Comparison of ENCODE assay signal across 17 cellular contexts in the genomic region with DNA sequence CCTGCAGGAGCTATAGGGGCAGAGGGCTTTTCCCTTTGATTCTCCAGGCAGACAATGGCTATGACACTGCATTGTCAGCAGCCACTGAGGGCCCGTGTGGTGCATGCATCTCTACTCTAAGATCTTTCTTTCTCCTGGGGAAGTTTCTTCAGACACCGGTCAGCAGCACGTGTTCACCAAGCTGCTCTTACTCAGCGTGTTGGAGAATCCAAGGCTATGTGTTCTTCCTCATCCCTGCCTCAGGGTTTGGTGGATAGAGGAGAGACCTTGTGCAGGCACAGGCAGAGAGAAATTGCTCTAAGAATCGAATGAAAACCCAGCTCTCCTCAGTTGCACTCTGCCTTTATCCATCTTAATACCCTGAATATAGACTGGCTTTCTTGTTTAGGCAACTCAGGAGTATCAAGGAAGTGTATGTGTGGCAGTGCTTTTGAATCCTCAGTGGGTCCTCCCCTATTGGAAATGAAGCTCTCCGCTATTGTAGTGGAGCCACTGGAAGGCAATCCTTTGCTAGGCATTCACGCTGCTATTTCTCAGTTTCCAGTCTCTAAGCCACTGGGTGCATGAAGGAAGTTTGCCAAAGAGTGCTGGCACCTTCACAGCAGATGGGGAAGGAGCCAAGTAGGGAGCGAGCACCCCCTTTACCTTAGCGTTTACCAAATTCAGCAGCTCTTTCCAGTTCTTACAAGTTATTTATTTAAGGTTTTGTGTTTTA.
A peak's percentile ranks its signal among the peaks of the same experiment; 100 is the strongest.
DNase-seq lines count a peak whose midpoint lies in the region; ATAC-seq, FAIRE-seq and TF ChIP-seq lines count a peak whose summit lies in the region.
"Had no signal": no experiment of that assay in that cellular context is flagged by ENCODE, and none has a peak within 500 bp of the region (broad histone marks: within the 10 kb centered on the region; RNA-seq: fewer than 3 reads in every experiment).

No MANE protein-coding gene starts in this region.

- WGBS in sigmoid colon, 2 donors, result 86 to 87% methylated on average over 9 of the region's 9 CpGs

- peak overlapping the region; percentile 68 for H3K27ac Mint-ChIP-seq in activated naive CD8-positive, alpha-beta T cell
- H3K27ac Mint-ChIP-seq: activated naive CD8-positive, alpha-beta T cell treated with anti-CD3 and anti-CD28 coated beads, Interleukin-2, amount 10 ng/mL, durations not matched to agents 7 days and 5 days; dendritic cell treated with granulocyte-macrophage colony-stimulating factor and Interleukin-4, amounts not matched to agents 40 ng/mL and 50 ng/mL, for 4 days had no signal

- ATAC-seq in GM18873 (IDR thresholded peaks at IDR 0.05; ENCODE audit: low FRiP score, unreplicated experiment), result no peak
- ATAC-seq in HG03571 (IDR thresholded peaks at IDR 0.05; ENCODE audit: unreplicated experiment), result no peak

- no peaks in the 10 kb centered on the region for H3K27me3 Mint-ChIP-seq in activated naive CD8-positive, alpha-beta T cell
- H3K27me3 Mint-ChIP-seq: activated naive CD8-positive, alpha-beta T cell treated with anti-CD3 and anti-CD28 coated beads, Interleukin-2, amount 10 ng/mL, durations not matched to agents 7 days and 5 days; dendritic cell treated with granulocyte-macrophage colony-stimulating factor and Interleukin-4, amounts not matched to agents 40 ng/mL and 50 ng/mL, for 4 days had no signal

- H3K4me3 ChIP-seq in fibroblast of villous mesenchyme (ENCODE audit: low read depth, low read length), result no peak overlapping the region
- no peak overlapping the region for H3K4me3 ChIP-seq in sigmoid colon

- H3K9me3 ChIP-seq in sigmoid colon, result no peaks in the 10 kb centered on the region
- H3K9me3 ChIP-seq: BE2C, vagina had no signal

- intact Hi-C loops in sigmoid colon (cut with DNase I), result no loop called here

- H3K4me3 Mint-ChIP-seq in activated naive CD8-positive, alpha-beta T cell, result no peak overlapping the region
- H3K4me3 Mint-ChIP-seq: activated naive CD8-positive, alpha-beta T cell treated with anti-CD3 and anti-CD28 coated beads, Interleukin-2, amount 10 ng/mL, durations not matched to agents 7 days and 5 days; dendritic cell treated with granulocyte-macrophage colony-stimulating factor and Interleukin-4, amounts not matched to agents 40 ng/mL and 50 ng/mL, for 4 days had no signal

- TF ChIP-seq EP300 in sigmoid colon (IDR thresholded peaks at IDR 0.05), result no peak

- peak overlapping the region in 3 of 4 donors; percentile 42 to 70 (median 65) for H3K27ac ChIP-seq in sigmoid colon

- peaks cover 7% of the 10 kb centered on the region for H3K36me3 Mint-ChIP-seq in activated naive CD8-positive, alpha-beta T cell

- peaks cover 42% of the 10 kb centered on the region for H3K4me1 Mint-ChIP-seq in activated naive CD8-positive, alpha-beta T cell (ENCODE audit: low read depth)

- in situ Hi-C loops in G401 (cut with HindIII; ENCODE audit: low sequenced_read_pairs), result no loop called here

- DNase-seq in G401 (ENCODE audit: low spot score), result peak; percentile 71
- peak; percentile 27 for DNase-seq in fibroblast of villous mesenchyme (ENCODE audit: low read depth)
- no peak for DNase-seq in sigmoid colon
- DNase-seq in urothelium cell line (ENCODE audit: low spot score), result no peak
- DNase-seq in GM19240 (ENCODE audit: insufficient read length, low spot score), result no peak
- DNase-seq: activated CD4-positive, alpha-beta T cell treated with anti-CD3 and anti-CD28 coated beads for 1 hour; activated naive CD8-positive, alpha-beta T cell treated with anti-CD3 and anti-CD28 coated beads, Interleukin-2, amount 10 ng/mL, durations not matched to agents 7 days and 5 days; activated T-cell treated with anti-CD3 and anti-CD28 coated beads for 4 hours; BE2C; KG1; NCI-H1105 treated with DMSO at 0.1 percent for 48 hours; OCI-M1 had no signal

- no peak for TF ChIP-seq POLR2A in sigmoid colon (IDR thresholded peaks at IDR 0.05)

- H3K27me3 ChIP-seq in sigmoid colon, result no peaks in the 10 kb centered on the region
- H3K27me3 ChIP-seq: BE2C, vagina had no signal

- no peak for TF ChIP-seq CTCF in fibroblast of villous mesenchyme (IDR thresholded peaks at IDR 0.05; ENCODE audit: insufficient read depth, low read depth, low read length)
- TF ChIP-seq CTCF in sigmoid colon (IDR thresholded peaks at IDR 0.05), result no peak

- peaks cover 16 to 48% (median 26%) of the 10 kb centered on the region in 4 donors for H3K36me3 ChIP-seq in sigmoid colon

- no peaks in the 10 kb centered on the region for H3K9me3 Mint-ChIP-seq in activated naive CD8-positive, alpha-beta T cell (ENCODE audit: low read depth)
- H3K9me3 Mint-ChIP-seq: activated naive CD8-positive, alpha-beta T cell treated with anti-CD3 and anti-CD28 coated beads, Interleukin-2, amount 10 ng/mL, durations not matched to agents 7 days and 5 days; dendritic cell treated with granulocyte-macrophage colony-stimulating factor and Interleukin-4, amounts not matched to agents 40 ng/mL and 50 ng/mL, for 4 days had no signal

- peaks cover 0 to 72% (median 63%) of the 10 kb centered on the region in 4 donors for H3K4me1 ChIP-seq in sigmoid colon

- no peak for FAIRE-seq in urothelium cell line (lab: Jason Lieb, UNC)

Comparison
In these comparisons a context has a peak if more than half of its experiments do, and no peak if none do; other contexts are left out.
1. DNase-seq: peak in G401 (single experiment) and fibroblast of villous mesenchyme (single experiment); none in sigmoid colon (single experiment), urothelium cell line (single experiment) and GM19240 (single experiment).